1 cellular context compared by ENCODE assay signal in genomic region chr13:106986033-106986484, GRCh38.
A peak's percentile ranks its signal among the peaks of the same experiment; 100 is the strongest.
TF ChIP-seq lines count a peak whose summit lies in the region.

No MANE protein-coding gene starts in this region.

TF ChIP-seq in WTC11, 78 proteins besides CTCF, POLR2A, EP300 and RAD21 (continued from another document):
- TF ChIP-seq AFF4 (CRISPR knock-in tag; IDR thresholded peaks at IDR 0.05; ENCODE audit: borderline replicate concordance) = 0 out of 2 replicates have a peak, but pooled peaks have one; percentile 57
